Comparison of ENCODE assay signal across 9 cellular contexts in the genomic region with DNA sequence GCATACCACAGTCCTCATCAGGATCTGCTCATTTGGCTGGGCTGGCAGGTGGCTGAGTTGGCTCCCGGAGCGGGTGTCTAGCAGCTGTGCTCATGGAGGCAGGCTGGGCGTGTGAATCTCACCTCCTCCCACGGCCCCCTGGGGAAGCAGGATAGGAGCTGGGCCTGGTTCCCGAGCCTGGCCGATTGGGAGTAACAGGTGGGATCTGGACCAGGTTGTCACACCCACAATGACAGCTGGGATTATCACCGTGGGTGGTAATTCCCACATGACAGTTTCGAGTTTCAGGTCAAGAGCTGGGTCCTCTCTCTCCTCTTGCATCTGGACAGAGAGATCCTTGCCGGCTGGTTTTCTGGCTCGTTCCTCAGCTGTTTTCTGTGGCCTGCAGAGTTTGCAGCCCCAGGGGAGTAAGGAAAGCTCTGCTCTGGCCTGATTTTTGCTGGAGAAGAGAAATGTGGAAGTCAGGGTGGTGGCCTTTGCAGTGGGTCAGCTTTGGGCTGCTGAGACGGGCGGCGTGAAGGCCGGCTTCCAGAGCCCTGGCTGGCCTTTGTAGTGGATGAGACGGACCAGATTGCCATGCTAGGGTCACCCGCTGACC. TPM values are rescaled to one million over a fixed set of nuclear protein-coding genes. Genes with fewer than 3 reads are reported as not detected.
DNase-seq lines count a peak whose midpoint lies in the region; FAIRE-seq and TF ChIP-seq lines count a peak whose summit lies in the region.
"Had no signal": no experiment of that assay in that cellular context is flagged by ENCODE, and none has a peak within 500 bp of the region (broad histone marks: within the 10 kb centered on the region; RNA-seq: fewer than 3 reads in every experiment).

No MANE protein-coding gene starts in this region.

- H3K4me3 ChIP-seq in dorsolateral prefrontal cortex: peak overlapping the region in 3 of 59 donors; percentile 13 to 24 (median 16)
- H3K4me3 ChIP-seq: upper lobe of right lung had no signal

- TF ChIP-seq POLR2A in GM12892 (IDR thresholded peaks at IDR 0.05; ENCODE audit: low read depth, low read length): no peak

- H3K27ac Mint-ChIP-seq in nephron (peak overlapping the region; percentile 52 to 78 (median 75)), HFFc6 (no peak overlapping the region)

- H3K4me1 Mint-ChIP-seq in nephron (peaks cover 54% of the 10 kb centered on the region), HFFc6 (ENCODE audit: low read depth) (peaks cover 43% of the 10 kb centered on the region)

- peaks cover 36% of the 10 kb centered on the region for H3K27me3 Mint-ChIP-seq in nephron (ENCODE audit: low read depth)
- peaks cover 2% of the 10 kb centered on the region for H3K27me3 Mint-ChIP-seq in HFFc6 (ENCODE audit: insufficient read depth)

- no peaks in the 10 kb centered on the region for H3K27me3 ChIP-seq in dorsolateral prefrontal cortex
- H3K27me3 ChIP-seq: upper lobe of right lung had no signal

- peak overlapping the region in 2 of 3 experiments; percentile 6 to 49 for H3K4me3 Mint-ChIP-seq in nephron
- H3K4me3 Mint-ChIP-seq in HFFc6: no peak overlapping the region

- TF ChIP-seq CTCF in dorsolateral prefrontal cortex (IDR thresholded peaks at IDR 0.05 in 54 of 56, conservative IDR thresholded peaks at IDR 0.05 in 2 of 56; ENCODE audit: low read depth in 1 of 56, partially characterized antibody in 56 of 56) (no peak), nephron (IDR thresholded peaks at IDR 0.05; ENCODE audit: unreplicated experiment in 3 of 3) (no peak), HFFc6 (IDR thresholded peaks at IDR 0.05) (no peak)

- DNase-seq in DMS153 treated with DMSO at 0.1 percent for 48 hours (lab: John Stamatoyannopoulos, UW; ENCODE audit: unreplicated experiment): peak; percentile 39
- DNase-seq in NCI-H2227 treated with DMSO at 0.1 percent for 48 hours (lab: John Stamatoyannopoulos, UW): peak; percentile 8
- peak; percentile 43 to 92 (median 84) for DNase-seq in dorsolateral prefrontal cortex
- no peak for DNase-seq in GM12892 (ENCODE audit: insufficient read length)
- DNase-seq in cerebellar cortex (ENCODE audit: low spot score): no peak
- DNase-seq in HFFc6: no peak
- DNase-seq in pons (ENCODE audit: low spot score): no peak
- DNase-seq: upper lobe of right lung had no signal

- no peak for FAIRE-seq in GM12892 (lab: Jason Lieb, UNC)

- peak overlapping the region in 41 of 59 donors; percentile 5 to 82 (median 51) for H3K27ac ChIP-seq in dorsolateral prefrontal cortex
- H3K27ac ChIP-seq: upper lobe of right lung had no signal

- H3K9me3 Mint-ChIP-seq in nephron (peaks cover 4% of the 10 kb centered on the region), HFFc6 (no peaks in the 10 kb centered on the region)

- intact Hi-C loops in dorsolateral prefrontal cortex (cut with DNase I): loop anchor here in 1 of 2 donors (2.0 to 5.0 kb wide), 2 partner anchors 35 to 56 kb away; a partner anchor contains a TSS

- H3K36me3 Mint-ChIP-seq in nephron (ENCODE audit: low read depth) (peaks cover 14% of the 10 kb centered on the region), HFFc6 (ENCODE audit: low read depth) (no peaks in the 10 kb centered on the region)

RNA-seq across cellular contexts. Expression of a gene that starts 57.0 kb away (rescaled TPM):
- total RNA-seq in dorsolateral prefrontal cortex: 100 to 1,000 TPM in 90 of 120 experiments, 10 to 100 TPM in 30; 54.7 to 211 (median 113) TPM
- polyA plus RNA-seq in GM12892 (2012; ENCODE audit: missing spikeins): 9.2 TPM
- total RNA-seq in HFFc6 (2021; fragmentation: NEBNext Ultra II Directional; extraction: Animal tissue kit (Norgen Biotek cat#: 25700)): 10 to 100 TPM; 28.0 to 41.3 (median 31.3) TPM

Comparison
In these comparisons a context has a peak if more than half of its experiments do, and no peak if none do; other contexts are left out.
1. DNase-seq: peak in DMS153 treated with DMSO at 0.1 percent for 48 hours (single experiment), NCI-H2227 treated with DMSO at 0.1 percent for 48 hours (single experiment) and dorsolateral prefrontal cortex (10 of 10); none in GM12892 (single experiment), cerebellar cortex (single experiment), HFFc6 (single experiment) and pons (single experiment).